In the genomic region with DNA sequence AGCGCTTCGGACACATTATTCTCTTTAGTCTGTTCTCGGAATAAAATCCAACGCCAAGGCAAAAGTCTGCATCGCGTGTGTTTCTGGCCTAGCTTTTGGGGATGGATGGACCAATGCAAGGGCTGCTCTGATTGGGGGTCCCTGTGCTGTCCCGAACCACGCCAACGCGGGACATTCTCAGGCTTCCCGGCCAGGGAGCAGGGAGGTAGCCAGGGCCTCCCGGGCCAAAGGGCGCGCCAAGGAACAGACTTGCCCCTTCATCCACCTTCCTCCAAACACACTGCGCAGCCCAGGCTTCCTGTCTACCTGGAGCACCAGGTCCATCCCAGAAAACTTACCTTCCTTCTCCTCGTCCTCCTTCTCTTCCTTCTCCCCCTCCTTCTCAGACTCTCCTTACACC, we compare ENCODE assay signal across 24 cellular contexts.
"Had no signal": no experiment of that assay in that cellular context is flagged by ENCODE, and none has a peak within 500 bp of the region (broad histone marks: within the 10 kb centered on the region; RNA-seq: fewer than 3 reads in every experiment).

No MANE protein-coding gene starts in this region.

- H3K27ac ChIP-seq: colonic mucosa, coronary artery, dorsolateral prefrontal cortex, epithelial cell of prostate, esophagus muscularis mucosa, esophagus squamous epithelium, foreskin keratinocyte, gastrocnemius medialis, gastroesophageal sphincter, heart left ventricle, heart right ventricle had no signal

- DNase-seq: colonic mucosa; cortex of kidney; dermis blood vessel endothelial cell; dorsolateral prefrontal cortex; effector CD4-positive, alpha-beta T cell; effector CD8-positive, alpha-beta T cell; effector memory CD4-positive, alpha-beta T cell; effector memory CD8-positive, alpha-beta T cell; endodermal cell; erythroblast; esophagus squamous epithelium; foreskin fibroblast; foreskin keratinocyte; foreskin melanocyte; gastrocnemius medialis; glutamatergic neuron; head of caudate nucleus; heart left ventricle; heart right ventricle had no signal

- H3K4me1 ChIP-seq: colonic mucosa, esophagus muscularis mucosa, esophagus squamous epithelium, foreskin keratinocyte, gastrocnemius medialis, gastroesophageal sphincter, heart left ventricle, heart right ventricle had no signal

- ATAC-seq: effector memory CD8-positive, alpha-beta T cell; esophagus mucosa; foreskin keratinocyte; gastrocnemius medialis; gastroesophageal sphincter; heart left ventricle; heart right ventricle had no signal

- H3K36me3 ChIP-seq: colonic mucosa, esophagus muscularis mucosa, esophagus squamous epithelium, gastrocnemius medialis, gastroesophageal sphincter, heart left ventricle, heart right ventricle had no signal

- H3K9me3 ChIP-seq: colonic mucosa, esophagus muscularis mucosa, esophagus squamous epithelium, gastrocnemius medialis, gastroesophageal sphincter, heart left ventricle, heart right ventricle had no signal

- H3K27me3 ChIP-seq: colonic mucosa had no signal

- H3K4me3 ChIP-seq: colonic mucosa, coronary artery, dorsolateral prefrontal cortex, esophagus muscularis mucosa, esophagus squamous epithelium, gastrocnemius medialis, gastroesophageal sphincter, heart left ventricle, heart right ventricle had no signal
